Comparison of ENCODE assay signal across 1 cellular context in the genomic region with DNA sequence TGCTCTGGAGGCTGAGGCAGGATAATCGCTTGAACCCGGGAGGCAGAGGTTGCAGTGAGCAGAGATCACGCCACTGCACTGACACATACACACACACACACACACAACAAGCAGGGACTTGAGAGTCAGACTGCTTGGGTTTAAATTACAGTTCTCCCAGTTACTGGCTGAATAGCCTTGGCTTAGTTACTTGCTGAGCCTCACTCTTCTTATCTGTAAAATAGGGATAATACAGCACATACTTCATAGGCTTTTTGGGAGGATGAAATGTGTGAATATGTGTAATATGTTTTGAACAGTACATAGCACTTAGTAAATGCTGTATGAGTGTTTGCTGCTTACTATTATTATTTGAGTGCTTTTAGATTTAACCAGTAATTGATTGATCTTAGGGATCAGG.
TF ChIP-seq lines count a peak whose summit lies in the region.

No MANE protein-coding gene starts in this region.

TF ChIP-seq in GM12878, 131 proteins besides CTCF, POLR2A, EP300 and RAD21:
- TF ChIP-seq ZNF274 (IDR thresholded peaks at IDR 0.05; ENCODE audit: insufficient read depth, insufficient read length), result no peak
- TF ChIP-seq SREBF1 (IDR thresholded peaks at IDR 0.05; ENCODE audit: low read length), result no peak
- TF ChIP-seq SIX5 (IDR thresholded peaks at IDR 0.05; ENCODE audit: low read depth, low read length, severe bottlenecking), result no peak
- no peak for TF ChIP-seq FOS (IDR thresholded peaks at IDR 0.05; ENCODE audit: borderline replicate concordance, extremely low read depth, insufficient read length)
- no peak for TF ChIP-seq GATAD2B (conservative IDR thresholded peaks at IDR 0.05; ENCODE audit: low read depth)
- TF ChIP-seq IKZF1 (conservative IDR thresholded peaks at IDR 0.05), result no peak
- TF ChIP-seq, protein P1, sequence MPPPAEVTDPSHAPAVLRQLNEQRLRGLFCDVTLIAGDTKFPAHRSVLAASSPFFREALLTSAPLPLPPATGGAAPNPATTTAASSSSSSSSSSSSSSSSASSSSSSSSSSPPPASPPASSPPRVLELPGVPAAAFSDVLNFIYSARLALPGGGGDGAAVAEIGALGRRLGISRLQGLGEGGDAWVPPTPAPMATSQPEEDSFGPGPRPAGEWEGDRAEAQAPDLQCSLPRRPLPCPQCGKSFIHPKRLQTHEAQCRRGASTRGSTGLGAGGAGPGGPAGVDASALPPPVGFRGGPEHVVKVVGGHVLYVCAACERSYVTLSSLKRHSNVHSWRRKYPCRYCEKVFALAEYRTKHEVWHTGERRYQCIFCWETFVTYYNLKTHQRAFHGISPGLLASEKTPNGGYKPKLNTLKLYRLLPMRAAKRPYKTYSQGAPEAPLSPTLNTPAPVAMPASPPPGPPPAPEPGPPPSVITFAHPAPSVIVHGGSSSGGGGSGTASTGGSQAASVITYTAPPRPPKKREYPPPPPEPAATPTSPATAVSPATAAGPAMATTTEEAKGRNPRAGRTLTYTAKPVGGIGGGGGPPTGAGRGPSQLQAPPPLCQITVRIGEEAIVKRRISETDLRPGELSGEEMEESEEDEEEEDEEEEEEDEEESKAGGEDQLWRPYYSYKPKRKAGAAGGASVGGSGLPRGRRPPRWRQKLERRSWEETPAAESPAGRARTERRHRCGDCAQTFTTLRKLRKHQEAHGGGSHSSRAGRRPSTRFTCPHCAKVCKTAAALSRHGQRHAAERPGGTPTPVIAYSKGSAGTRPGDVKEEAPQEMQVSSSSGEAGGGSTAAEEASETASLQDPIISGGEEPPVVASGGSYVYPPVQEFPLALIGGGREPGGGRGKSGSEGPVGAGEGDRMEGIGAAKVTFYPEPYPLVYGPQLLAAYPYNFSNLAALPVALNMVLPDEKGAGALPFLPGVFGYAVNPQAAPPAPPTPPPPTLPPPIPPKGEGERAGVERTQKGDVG (CRISPR knock-in tag; IDR thresholded peaks at IDR 0.05), result no peak
- no peak for TF ChIP-seq PAX8 (IDR thresholded peaks at IDR 0.05)
- TF ChIP-seq HDAC2 (IDR thresholded peaks at IDR 0.05), result no peak
- no peak for TF ChIP-seq CHD4 (IDR thresholded peaks at IDR 0.05)
- no peak for TF ChIP-seq TCF3 (IDR thresholded peaks at IDR 0.05; ENCODE audit: borderline replicate concordance, insufficient read depth, low read depth, low read length)
- no peak for TF ChIP-seq NRF1 (conservative IDR thresholded peaks at IDR 0.05; ENCODE audit: low read depth, low read length)
- no peak for TF ChIP-seq CREB1 (IDR thresholded peaks at IDR 0.05; ENCODE audit: low read depth)
- no peak for TF ChIP-seq ZNF622 (IDR thresholded peaks at IDR 0.05)
